In the genomic region with DNA sequence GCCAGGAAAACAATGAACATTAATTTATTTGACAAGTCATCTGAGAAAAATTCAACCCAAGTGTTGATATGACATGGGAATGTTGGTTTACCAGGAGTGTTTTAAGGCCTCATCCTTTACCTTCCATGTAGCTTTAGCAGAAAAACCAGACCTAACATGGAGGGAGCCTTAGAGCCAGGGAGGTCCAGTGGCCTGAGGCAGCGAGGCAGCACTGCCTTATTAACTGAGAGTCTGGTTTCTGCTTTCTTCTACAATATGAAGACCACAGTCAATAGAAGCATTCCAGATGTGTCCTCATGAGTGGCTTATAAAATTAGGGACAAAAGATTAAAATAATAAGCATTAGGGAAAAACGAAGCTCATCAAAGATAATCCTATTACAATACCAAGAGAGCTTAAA, we compare ENCODE assay signal across 15 cellular contexts.
"Had no signal": no experiment of that assay in that cellular context is flagged by ENCODE, and none has a peak within 500 bp of the region (broad histone marks: within the 10 kb centered on the region; RNA-seq: fewer than 3 reads in every experiment).

No MANE protein-coding gene starts in this region.

- H3K27ac ChIP-seq: ascending aorta, coronary artery, VCaP had no signal

- DNase-seq: activated CD4-positive, alpha-beta T cell treated with anti-CD3 and anti-CD28 coated beads for 36 hours; activated CD8-positive, alpha-beta memory T cell treated with anti-CD3 and anti-CD28 coated beads, Interleukin-2, amount 50 U/mL, for 4 hours; activated CD8-positive, alpha-beta T cell treated with anti-CD3 and anti-CD28 coated beads for 36 hours; activated naive CD4-positive, alpha-beta T cell treated with Interleukin-2 at 50 U/mL for 16 hours; activated naive CD8-positive, alpha-beta T cell treated with anti-CD3 and anti-CD28 coated beads, Interleukin-2, amount 50 U/mL, for 24 hours; activated T-cell treated with anti-CD3 and anti-CD28 coated beads, Interleukin-2, amount 50 U/mL, for 72 hours; effector memory CD4-positive, alpha-beta T cell; hypothalamus; mammary epithelial cell; mucosa of descending colon; stimulated activated CD4-positive, alpha-beta T cell treated with anti-CD3 and anti-CD28 coated beads, Interleukin-15, amount 100 ng/mL, for 24 hours; stimulated activated CD4-positive, alpha-beta T cell treated with anti-CD3 and anti-CD28 coated beads, Interleukin-4, amount 100 ng/mL, for 24 hours had no signal

- H3K4me1 ChIP-seq: ascending aorta had no signal

- ATAC-seq: activated CD4-positive, alpha-beta T cell treated with anti-CD3 and anti-CD28 coated beads for 36 hours; activated CD8-positive, alpha-beta T cell treated with anti-CD3 and anti-CD28 coated beads for 36 hours; activated naive CD8-positive, alpha-beta T cell treated with anti-CD3 and anti-CD28 coated beads, Interleukin-2, amount 50 U/mL, for 24 hours; activated T-cell treated with anti-CD3 and anti-CD28 coated beads, Interleukin-2, amount 50 U/mL, for 72 hours; mucosa of descending colon had no signal

- H3K9me3 ChIP-seq: ascending aorta, mucosa of descending colon had no signal

- H3K27me3 ChIP-seq: ascending aorta had no signal

- H3K4me3 ChIP-seq: ascending aorta, coronary artery, mucosa of descending colon had no signal
